Comparison of ENCODE assay signal across 6 cellular contexts in genomic region chr9:102164247-102164646, GRCh38.
"Had no signal": no experiment of that assay in that cellular context is flagged by ENCODE, and none has a peak within 500 bp of the region (broad histone marks: within the 10 kb centered on the region; RNA-seq: fewer than 3 reads in every experiment).

No MANE protein-coding gene starts in this region.

- H3K4me3 ChIP-seq: GM23248 had no signal

- H3K9ac ChIP-seq: GM23248 had no signal

- H2AFZ ChIP-seq: GM23248 had no signal

- FAIRE-seq: HTR-8/SVneo had no signal

- DNase-seq: GM23248, GOT3, H9, HCEC 1CT, KBM-7 had no signal

- H3K27ac ChIP-seq: GM23248 had no signal
